9 cellular contexts compared by ENCODE assay signal in the genomic region with DNA sequence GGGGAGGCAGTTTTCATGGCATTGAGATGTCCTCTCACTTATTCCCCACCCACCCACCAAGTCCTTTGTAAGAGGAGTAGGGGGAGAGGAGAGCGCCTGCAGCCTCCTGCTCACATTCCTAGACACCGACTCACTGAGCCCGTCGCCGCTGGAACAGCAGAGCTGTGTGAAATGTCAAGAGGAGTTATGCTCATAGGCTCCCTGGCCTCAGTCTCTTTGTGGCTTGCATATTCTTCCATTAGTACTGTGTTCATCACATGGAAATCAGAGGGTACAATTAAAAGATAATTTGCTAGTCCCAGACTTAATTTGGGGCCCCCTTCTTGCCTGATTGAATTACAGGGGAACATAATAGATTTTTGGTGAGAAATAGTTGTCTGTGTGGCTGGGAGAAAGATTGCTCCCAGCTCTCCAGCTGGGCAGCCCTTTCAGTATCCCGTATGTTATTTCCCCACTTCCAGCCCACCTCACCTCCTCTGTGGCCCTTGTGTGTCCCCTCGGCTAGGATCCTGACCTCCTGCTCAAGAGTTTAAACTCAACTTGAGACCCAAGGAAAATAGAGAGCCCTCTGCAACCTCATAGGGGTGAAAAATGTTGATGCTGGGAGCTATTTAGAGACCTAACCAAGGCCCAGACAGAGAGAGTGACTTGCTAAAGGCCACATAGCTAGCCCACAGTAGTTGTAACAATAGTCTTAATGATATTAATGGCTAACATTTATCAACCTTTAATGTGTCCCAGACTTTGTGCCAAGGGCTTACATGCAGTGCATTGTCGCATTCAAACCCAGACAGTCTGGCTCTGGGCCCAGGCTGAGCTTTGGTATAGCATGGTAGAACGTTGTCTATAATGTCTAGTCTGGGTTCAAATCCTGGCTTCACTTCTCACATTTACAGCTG. TPM values are rescaled to one million over a fixed set of nuclear protein-coding genes. Genes with fewer than 3 reads are reported as not detected.
DNase-seq lines count a peak whose midpoint lies in the region; ATAC-seq and TF ChIP-seq lines count a peak whose summit lies in the region.
"Had no signal": no experiment of that assay in that cellular context is flagged by ENCODE, and none has a peak within 500 bp of the region (broad histone marks: within the 10 kb centered on the region; RNA-seq: fewer than 3 reads in every experiment).

No MANE protein-coding gene starts in this region.

- H3K9me3 ChIP-seq in skeletal muscle tissue (ENCODE audit: control insufficient read depth in 3 of 3, low read length in 3 of 3), result no peaks in the 10 kb centered on the region

- peaks cover 13% of the 10 kb centered on the region for H3K36me3 Mint-ChIP-seq in GM23338 (ENCODE audit: low read depth)
- peaks cover 11% of the 10 kb centered on the region for H3K36me3 Mint-ChIP-seq in T-cell

- TF ChIP-seq CTCF in GM23338 (conservative IDR thresholded peaks at IDR 0.05; ENCODE audit: low read depth in 2 of 2) (no peak), foreskin keratinocyte (conservative IDR thresholded peaks at IDR 0.05) (no peak), GM20000 (IDR thresholded peaks at IDR 0.05; ENCODE audit: extremely low read depth, missing control alignments) (no peak)

- no peak overlapping the region for H3K4me3 Mint-ChIP-seq in GM23338
- H3K4me3 Mint-ChIP-seq in T-cell, result no peak overlapping the region

- peak overlapping the region in 2 of 3 donors; percentile 33 to 45 for H3K9ac ChIP-seq in skeletal muscle tissue (ENCODE audit: low read depth in 1 of 3, low read length in 3 of 3)

- no peak overlapping the region for H2AFZ ChIP-seq in GM23338

- peak; percentile 75 for DNase-seq in GM23338 (ENCODE audit: low spot score)
- DNase-seq in T-cell, result no peak
- DNase-seq in foreskin keratinocyte, result peak; percentile 45 to 64
- no peak for DNase-seq in NCI-H345 (lab: John Stamatoyannopoulos, UW)
- no peak for DNase-seq in GM20000 (ENCODE audit: low spot score)
- no peak for DNase-seq in medulla oblongata (ENCODE audit: extremely low spot score)
- no peak for DNase-seq in NCI-H1694 treated with DMSO at 0.1 percent for 48 hours (lab: John Stamatoyannopoulos, UW)

- H3K27me3 ChIP-seq in GM23338 (ENCODE audit: insufficient read depth) (no peaks in the 10 kb centered on the region), foreskin keratinocyte (no peaks in the 10 kb centered on the region), skeletal muscle tissue (ENCODE audit: control insufficient read depth in 3 of 3, insufficient read depth in 3 of 3, low read length in 3 of 3) (no peaks in the 10 kb centered on the region)

- H3K9me2 ChIP-seq in GM23338 (ENCODE audit: insufficient read depth), result 0 out of 2 replicates have a peak, but pooled peaks cover 7% of the 10 kb centered on the region

- peaks cover 18% of the 10 kb centered on the region for H4K20me1 ChIP-seq in GM23338 (replicated peaks; ENCODE audit: insufficient read depth)

- H3K27ac ChIP-seq in GM23338 (ENCODE audit: low read depth), result peak overlapping the region; percentile 81
- H3K27ac ChIP-seq in foreskin keratinocyte, result peak overlapping the region; percentile 39
- peak overlapping the region; percentile 31 for H3K27ac ChIP-seq in skeletal muscle tissue (ENCODE audit: low read depth, low read length)
- H3K27ac ChIP-seq: VCaP had no signal

- H3K4me2 ChIP-seq in GM23338, result 0 out of 2 replicates have a peak overlapping the region, but pooled peaks have one; percentile 42

- H3K9me3 Mint-ChIP-seq in GM23338 (no peaks in the 10 kb centered on the region), T-cell (no peaks in the 10 kb centered on the region)

- POLR2A ChIA-PET in T-cell (lab: Charles Lee), result interaction anchor here in 1 of 2 donors (0.7 kb wide), 1 partner anchor 31 kb away, joined by 3 read pairs; no protein-coding TSS in a partner anchor

- 0 out of 2 replicates have a peak, but pooled peaks cover 8% of the 10 kb centered on the region for H3K79me2 ChIP-seq in GM23338 (replicated peaks; ENCODE audit: insufficient read depth)

- H3K27ac Mint-ChIP-seq in GM23338, result peak overlapping the region; percentile 82; the same call in 1 of the 2 replicates
- peak overlapping the region; percentile 11 to 65 for H3K27ac Mint-ChIP-seq in T-cell

- H3K4me1 Mint-ChIP-seq in GM23338 (peaks cover 36% of the 10 kb centered on the region), T-cell (peaks cover 20 to 64% (median 47%) of the 10 kb centered on the region in 3 donors)

- H3K4me1 ChIP-seq in GM23338 (ENCODE audit: insufficient read depth), result peaks cover 25% of the 10 kb centered on the region; the same call in 1 of the 2 replicates
- peaks cover 39% of the 10 kb centered on the region for H3K4me1 ChIP-seq in foreskin keratinocyte
- H3K4me1 ChIP-seq in skeletal muscle tissue (ENCODE audit: control insufficient read depth in 3 of 3, insufficient read depth in 3 of 3, low read length in 3 of 3), result peaks cover 33 to 40% (median 38%) of the 10 kb centered on the region in 3 donors

- H3K4me3 ChIP-seq in GM23338 (no peak overlapping the region), skeletal muscle tissue (ENCODE audit: low read length in 3 of 3) (no peak overlapping the region)

- ATAC-seq in GM23338 (peak; percentile 54), T-cell (replicated peaks in 1 of 4) (no peak), foreskin keratinocyte (peak; percentile 52)

- CTCF ChIA-PET in T-cell (lab: Charles Lee), result interaction anchor here (0.6 to 1.0 kb wide), 2 partner anchors 32 to 304 kb away, joined by 3 read pairs; partner anchors contain the start of gene LIMK2 (in 1 of the 2)

- H3K27me3 Mint-ChIP-seq in GM23338 (ENCODE audit: insufficient read depth, low read depth, poor library complexity) (peaks cover 3% of the 10 kb centered on the region), T-cell (no peaks in the 10 kb centered on the region)

- H3K36me3 ChIP-seq in GM23338 (ENCODE audit: insufficient read depth) (no peaks in the 10 kb centered on the region), skeletal muscle tissue (ENCODE audit: control insufficient read depth in 3 of 3, insufficient read depth in 3 of 3, low read length in 3 of 3) (peaks cover 0 to under 1% (median 0%) of the 10 kb centered on the region in 3 donors)

- peaks cover 3% of the 10 kb centered on the region; the same call in 1 of the 2 replicates for H3F3A ChIP-seq in GM23338 (replicated peaks; ENCODE audit: low read depth)

TF ChIP-seq in GM23338, 12 proteins besides CTCF, POLR2A, EP300 and RAD21 (continues in another document):
- TF ChIP-seq CREB1 (CRISPR knock-in tag; IDR thresholded peaks at IDR 0.05; ENCODE audit: low read depth), result no peak
- no peak for TF ChIP-seq ZNF114 (CRISPR knock-in tag; IDR thresholded peaks at IDR 0.05)
- no peak for TF ChIP-seq REST (IDR thresholded peaks at IDR 0.05; ENCODE audit: unreplicated experiment)
- no peak for TF ChIP-seq EZH2phosphoT487 (IDR thresholded peaks at IDR 0.05; ENCODE audit: unreplicated experiment)

RNA-seq across cellular contexts. Expression of gene LIMK2, which starts 32.2 kb away (rescaled TPM):
- 35.5 and 39.8 TPM in 2 replicates for total RNA-seq in GM23338 (2014; rRNA removed; shearing (Covaris generic))
- polyA plus RNA-seq in GM23338 (2016; fragmentation: Nextera tagmentation; extraction: Ambion mirVana) (12.5 and 14.9 TPM in 2 replicates), foreskin keratinocyte (41.3 and 43.1 TPM in 2 replicates)
- total RNA-seq in T-cell (10 to 100 TPM; 21.5 to 31.5 (median 29.7) TPM), foreskin keratinocyte (80.9 and 86.6 TPM in 2 replicates), skeletal muscle tissue (15.7 TPM)

RNA-seq across cellular contexts. Expression of gene PIK3IP1, which starts 48.0 kb away (rescaled TPM):
- total RNA-seq in GM23338 (2014; rRNA removed; shearing (Covaris generic)), result 1.6 and 2.2 TPM in 2 replicates
- polyA plus RNA-seq in GM23338 (2016; fragmentation: Nextera tagmentation; extraction: Ambion mirVana) (1.1 and 1.5 TPM in 2 replicates), foreskin keratinocyte (4.6 and 8.6 TPM in 2 replicates)
- total RNA-seq in T-cell (100 to 1,000 TPM; 460 to 628 (median 478) TPM), foreskin keratinocyte (6.1 and 11.9 TPM in 2 replicates), skeletal muscle tissue (6.3 TPM)

Comparison
In these comparisons a context has a peak if more than half of its experiments do, and no peak if none do; other contexts are left out.
1. ATAC-seq: peak in GM23338 (single experiment) and foreskin keratinocyte (single experiment); none in T-cell (0 of 4).
2. DNase-seq: peak in GM23338 (single experiment) and foreskin keratinocyte (2 of 2); none in T-cell (0 of 34), NCI-H345 (single experiment), GM20000 (single experiment), medulla oblongata (single experiment) and NCI-H1694 treated with DMSO at 0.1 percent for 48 hours (single experiment).
3. H3K27ac ChIP-seq: peak in every context shown above with its lines; median percentile 81 in GM23338; 39 in foreskin keratinocyte; 31 in skeletal muscle tissue.
4. RNA of gene PIK3IP1, which starts 48.0 kb away (total RNA-seq): 460 to 628 TPM in T-cell; 6.3 TPM in skeletal muscle tissue (single experiment), 6.1 to 11.9 TPM in foreskin keratinocyte and 1.6 to 2.2 TPM in GM23338; every median in the first group is over 10 times any median in the second.